11 cellular contexts compared by ENCODE assay signal in genomic region chr22:39559456-39560105, GRCh38.
A peak's percentile ranks its signal among the peaks of the same experiment; 100 is the strongest.
DNase-seq lines count a peak whose midpoint lies in the region; ATAC-seq and TF ChIP-seq lines count a peak whose summit lies in the region.
"Had no signal": no experiment of that assay in that cellular context is flagged by ENCODE, and none has a peak within 500 bp of the region (broad histone marks: within the 10 kb centered on the region; RNA-seq: fewer than 3 reads in every experiment).

No MANE protein-coding gene starts in this region.

- DNase-seq in NCI-H82 (lab: John Stamatoyannopoulos, UW) (peak; percentile 14), NCI-H82 treated with DMSO at 0.1 percent for 48 hours (lab: John Stamatoyannopoulos, UW; ENCODE audit: unreplicated experiment) (no peak), choroid plexus epithelial cell (ENCODE audit: low read depth) (no peak), NCI-H2107 (lab: John Stamatoyannopoulos, UW) (no peak), MV-4-11 (lab: John Stamatoyannopoulos, UW) (no peak)
- DNase-seq: amniotic stem cell had no signal

- H4K20me1 ChIP-seq in Loucy (ENCODE audit: insufficient read depth, low read length, poor library complexity, severe bottlenecking) = no peaks in the 10 kb centered on the region

- H3K27me3 ChIP-seq in Loucy (ENCODE audit: insufficient read depth, low read length, poor library complexity, severe bottlenecking) = no peaks in the 10 kb centered on the region
- no peaks in the 10 kb centered on the region for H3K27me3 ChIP-seq in parathyroid adenoma (ENCODE audit: control insufficient read depth, insufficient read depth, low read length)

- ATAC-seq in HG02870 (IDR thresholded peaks at IDR 0.05; ENCODE audit: unreplicated experiment) = no peak

- no peaks in the 10 kb centered on the region for H3K36me3 ChIP-seq in Loucy (ENCODE audit: insufficient read depth, low read length)
- H3K36me3 ChIP-seq in parathyroid adenoma (ENCODE audit: control insufficient read depth, insufficient read depth, low read length) = no peaks in the 10 kb centered on the region
- H3K36me3 ChIP-seq: BLaER1 treated with 17β-estradiol and CSF1 and Interleukin-3, amounts not matched to agents 10 nM and 100 nM; SJSA1 had no signal

- H3K9me2 ChIP-seq in Loucy (replicated peaks; ENCODE audit: low read depth, low read length) = no peaks in the 10 kb centered on the region

- H3F3A ChIP-seq in Loucy (ENCODE audit: low read depth) = no peaks in the 10 kb centered on the region

- no peak overlapping the region for H3K27ac ChIP-seq in parathyroid adenoma
- H3K27ac ChIP-seq: BLaER1 treated with 17β-estradiol and CSF1 and Interleukin-3, amounts not matched to agents 10 nM and 100 nM; SJSA1 had no signal

- H3K9ac ChIP-seq in Loucy (ENCODE audit: low read depth, low read length, poor library complexity, severe bottlenecking) (no peak overlapping the region), parathyroid adenoma (no peak overlapping the region)
- H3K9ac ChIP-seq: BLaER1 treated with 17β-estradiol and CSF1 and Interleukin-3, amounts not matched to agents 10 nM and 100 nM had no signal

- TF ChIP-seq CTCF in Loucy (conservative IDR thresholded peaks at IDR 0.05; ENCODE audit: low read length) = peak; percentile 78
- peak; percentile 65 for TF ChIP-seq CTCF in choroid plexus epithelial cell (conservative IDR thresholded peaks at IDR 0.05; ENCODE audit: low read depth, low read length)
- TF ChIP-seq CTCF in parathyroid adenoma (IDR thresholded peaks at IDR 0.05) = peak; percentile 20

- H2AFZ ChIP-seq in Loucy (ENCODE audit: low read length) (no peak overlapping the region), parathyroid adenoma (no peak overlapping the region)

- H3K9me3 ChIP-seq in Loucy (ENCODE audit: insufficient read depth, low read depth, low read length) (no peaks in the 10 kb centered on the region), parathyroid adenoma (ENCODE audit: control insufficient read depth, low read length) (no peaks in the 10 kb centered on the region)
- H3K9me3 ChIP-seq: BLaER1 treated with 17β-estradiol and CSF1 and Interleukin-3, amounts not matched to agents 10 nM and 100 nM; SJSA1 had no signal

- no peak overlapping the region for H3K4me2 ChIP-seq in Loucy (ENCODE audit: low read depth, low read length, poor library complexity, severe bottlenecking)
- H3K4me2 ChIP-seq in parathyroid adenoma (ENCODE audit: low read length) = no peak overlapping the region

- H3K4me3 ChIP-seq in Loucy (ENCODE audit: low read length, poor library complexity, severe bottlenecking) (no peak overlapping the region), choroid plexus epithelial cell (ENCODE audit: low read depth, low read length) (no peak overlapping the region), parathyroid adenoma (ENCODE audit: low read depth, low read length) (no peak overlapping the region)
- H3K4me3 ChIP-seq: BLaER1 treated with 17β-estradiol and CSF1 and Interleukin-3, amounts not matched to agents 10 nM and 100 nM; SJSA1 had no signal

- H3K4me1 ChIP-seq in Loucy (ENCODE audit: insufficient read depth, low read length, poor library complexity, severe bottlenecking) (no peaks in the 10 kb centered on the region), parathyroid adenoma (no peaks in the 10 kb centered on the region)
- H3K4me1 ChIP-seq: SJSA1 had no signal

- H3K79me2 ChIP-seq in Loucy (ENCODE audit: insufficient read depth, low read length) = no peaks in the 10 kb centered on the region
- H3K79me2 ChIP-seq in parathyroid adenoma = no peaks in the 10 kb centered on the region

Comparison
In these comparisons a context has a peak if more than half of its experiments do, and no peak if none do; other contexts are left out.
1. CTCF ChIP-seq: peak in every context shown above with its lines; median percentile 78 in Loucy; 65 in choroid plexus epithelial cell; 20 in parathyroid adenoma.